8 cellular contexts compared by ENCODE assay signal in the genomic region with DNA sequence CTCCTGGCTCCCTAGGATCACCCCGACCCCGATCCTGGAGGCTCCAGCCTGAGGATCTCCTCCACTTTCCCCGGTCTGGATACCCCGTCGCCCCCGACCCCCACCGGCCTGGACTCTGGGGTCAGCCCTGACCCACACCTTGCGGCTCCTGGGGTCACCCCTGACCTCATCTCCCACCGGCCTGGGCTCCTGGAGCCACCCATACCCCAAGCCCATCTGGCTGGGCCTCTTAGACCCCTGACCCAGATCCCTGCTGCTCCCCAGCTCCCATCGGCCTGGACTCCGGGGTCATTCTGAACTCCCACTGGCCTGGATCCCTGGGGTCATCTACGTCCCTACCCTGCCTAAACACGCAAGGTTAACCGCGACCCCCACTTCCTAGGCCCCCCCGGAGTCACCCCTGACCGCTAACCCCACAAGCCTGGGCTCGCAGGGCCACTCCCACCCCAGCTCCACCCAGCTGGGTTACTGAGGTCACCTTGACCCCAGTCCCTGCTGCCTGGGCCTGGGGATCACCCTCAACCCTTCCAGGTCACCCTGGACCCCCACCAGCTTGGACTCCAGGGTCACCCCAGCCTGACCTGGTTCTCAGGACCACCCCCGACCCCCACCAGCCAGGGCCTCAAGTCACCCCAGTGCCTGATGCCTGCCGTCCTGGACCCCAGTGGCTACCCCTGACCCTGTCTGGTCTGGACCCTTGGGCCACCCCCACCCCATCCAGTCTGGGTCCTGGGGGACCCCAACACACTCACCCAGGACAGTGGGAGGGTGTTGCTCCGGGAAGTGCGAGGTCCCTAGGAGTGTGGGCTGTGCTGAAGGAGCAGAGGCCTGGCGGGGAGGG. TPM values are rescaled to one million over a fixed set of nuclear protein-coding genes. Genes with fewer than 3 reads are reported as not detected.
DNase-seq lines count a peak whose midpoint lies in the region; ATAC-seq and TF ChIP-seq lines count a peak whose summit lies in the region.

No MANE protein-coding gene starts in this region.

- H3K9me3 Mint-ChIP-seq in activated T-helper 1 cell treated with anti-CD3 and anti-CD28 coated beads, Interleukin-12 subunit alpha, Interleukin-12 subunit beta, Interleukin-2, Interleukin-4 antibody, amounts not matched to agents 30 ng/mL and 10 ng/mL and 1 ng/mL, durations not matched to agents 14 hours and 24 hours and 36 hours = no peaks in the 10 kb centered on the region

- H3K27ac Mint-ChIP-seq in activated T-helper 1 cell treated with anti-CD3 and anti-CD28 coated beads, Interleukin-12 subunit alpha, Interleukin-12 subunit beta, Interleukin-2, Interleukin-4 antibody, amounts not matched to agents 30 ng/mL and 10 ng/mL and 1 ng/mL, durations not matched to agents 14 hours and 24 hours and 36 hours = peak overlapping the region; percentile 99

- peak overlapping the region; percentile 88 for H3K4me3 ChIP-seq in AG09309 (ENCODE audit: control insufficient read depth, low read depth, low read length)

- intact Hi-C loops in activated T-helper 1 cell treated with anti-CD3 and anti-CD28 coated beads, Interleukin-12 subunit alpha, Interleukin-12 subunit beta, Interleukin-2, Interleukin-4 antibody, amounts not matched to agents 30 ng/mL and 10 ng/mL and 1 ng/mL, durations not matched to agents 14 hours and 24 hours and 36 hours (cut with micrococcal nuclease) = loop anchor here (5.0 kb wide), 1 partner anchor 364 kb away; the partner anchor contains the start of gene RBAK
- intact Hi-C loops in Right ventricle myocardium superior (cut with DNase I) (loop anchor here (2.0 to 5.0 kb wide), 2 partner anchors 40 to 54 kb away; no protein-coding TSS in a partner anchor), sciatic nerve (cut with DNase I) (loop anchor here (5.0 to 10.0 kb wide), 2 partner anchors 41 to 72 kb away; no protein-coding TSS in a partner anchor)

- DNase-seq in AG09309 (ENCODE audit: low read depth) = no peak
- peak; percentile 8 for DNase-seq in activated T-helper 1 cell treated with anti-CD3 and anti-CD28 coated beads, Interleukin-12 subunit alpha, Interleukin-12 subunit beta, Interleukin-2, Interleukin-4 antibody, amounts not matched to agents 30 ng/mL and 10 ng/mL and 1 ng/mL, durations not matched to agents 14 hours and 24 hours and 36 hours (ENCODE audit: low spot score)
- DNase-seq in Right ventricle myocardium superior = peak; percentile 51
- DNase-seq in sciatic nerve (ENCODE audit: low spot score) = peak; percentile 69
- DNase-seq in DMS53 treated with DMSO at 0.1 percent for 48 hours (lab: John Stamatoyannopoulos, UW; ENCODE audit: unreplicated experiment) = no peak
- no peak for DNase-seq in DMS79 (lab: John Stamatoyannopoulos, UW)
- DNase-seq in HuH-7 (ENCODE audit: low spot score) = no peak

- peaks cover 34% of the 10 kb centered on the region for H3K4me1 Mint-ChIP-seq in activated T-helper 1 cell treated with anti-CD3 and anti-CD28 coated beads, Interleukin-12 subunit alpha, Interleukin-12 subunit beta, Interleukin-2, Interleukin-4 antibody, amounts not matched to agents 30 ng/mL and 10 ng/mL and 1 ng/mL, durations not matched to agents 14 hours and 24 hours and 36 hours (ENCODE audit: low read depth)

- peaks cover 9% of the 10 kb centered on the region for H3K36me3 Mint-ChIP-seq in activated T-helper 1 cell treated with anti-CD3 and anti-CD28 coated beads, Interleukin-12 subunit alpha, Interleukin-12 subunit beta, Interleukin-2, Interleukin-4 antibody, amounts not matched to agents 30 ng/mL and 10 ng/mL and 1 ng/mL, durations not matched to agents 14 hours and 24 hours and 36 hours (ENCODE audit: low read depth)

- H3K27me3 Mint-ChIP-seq in activated T-helper 1 cell treated with anti-CD3 and anti-CD28 coated beads, Interleukin-12 subunit alpha, Interleukin-12 subunit beta, Interleukin-2, Interleukin-4 antibody, amounts not matched to agents 30 ng/mL and 10 ng/mL and 1 ng/mL, durations not matched to agents 14 hours and 24 hours and 36 hours (ENCODE audit: insufficient read depth) = peaks cover 2% of the 10 kb centered on the region

- ATAC-seq in Right ventricle myocardium superior (ENCODE audit: poor library complexity) (peak; percentile 68), sciatic nerve (peak; percentile 72)

- no peak for TF ChIP-seq RAD21 in Ishikawa (IDR thresholded peaks at IDR 0.05; ENCODE audit: low read depth)

- TF ChIP-seq CTCF in AG09309 (IDR thresholded peaks at IDR 0.05; ENCODE audit: control insufficient read depth, insufficient read depth, low read depth, low read length, missing control alignments) = no peak

- no peak for TF ChIP-seq EP300 in Ishikawa (IDR thresholded peaks at IDR 0.05; ENCODE audit: borderline replicate concordance)

- peak overlapping the region; percentile 99 for H3K4me3 Mint-ChIP-seq in activated T-helper 1 cell treated with anti-CD3 and anti-CD28 coated beads, Interleukin-12 subunit alpha, Interleukin-12 subunit beta, Interleukin-2, Interleukin-4 antibody, amounts not matched to agents 30 ng/mL and 10 ng/mL and 1 ng/mL, durations not matched to agents 14 hours and 24 hours and 36 hours

TF ChIP-seq in Ishikawa, 13 proteins besides CTCF, POLR2A, EP300 and RAD21:
- TF ChIP-seq CREB1 (IDR thresholded peaks at IDR 0.05; ENCODE audit: low read depth) = no peak
- peak; percentile 73 for TF ChIP-seq ZBTB7A (IDR thresholded peaks at IDR 0.05; ENCODE audit: low read depth)

RNA-seq across cellular contexts. Expression of gene FOXK1, which starts 1.2 kb away (rescaled TPM):
- total RNA-seq in activated T-helper 1 cell treated with anti-CD3 and anti-CD28 coated beads, Interleukin-12 subunit alpha, Interleukin-12 subunit beta, Interleukin-2, Interleukin-4 antibody, amounts not matched to agents 30 ng/mL and 10 ng/mL and 1 ng/mL, durations not matched to agents 14 hours and 24 hours and 36 hours = 37.7 and 37.9 TPM in 2 replicates
- 16.8 TPM for total RNA-seq in Right ventricle myocardium superior
- total RNA-seq in sciatic nerve = 37.7 TPM

Comparison
In these comparisons a context has a peak if more than half of its experiments do, and no peak if none do; other contexts are left out.
1. DNase-seq: peak in activated T-helper 1 cell treated with anti-CD3 and anti-CD28 coated beads, Interleukin-12 subunit alpha, Interleukin-12 subunit beta, Interleukin-2, Interleukin-4 antibody, amounts not matched to agents 30 ng/mL and 10 ng/mL and 1 ng/mL, durations not matched to agents 14 hours and 24 hours and 36 hours (single experiment), Right ventricle myocardium superior (single experiment) and sciatic nerve (single experiment); none in AG09309 (single experiment), DMS53 treated with DMSO at 0.1 percent for 48 hours (single experiment), DMS79 (single experiment) and HuH-7 (single experiment).